In the genomic region with DNA sequence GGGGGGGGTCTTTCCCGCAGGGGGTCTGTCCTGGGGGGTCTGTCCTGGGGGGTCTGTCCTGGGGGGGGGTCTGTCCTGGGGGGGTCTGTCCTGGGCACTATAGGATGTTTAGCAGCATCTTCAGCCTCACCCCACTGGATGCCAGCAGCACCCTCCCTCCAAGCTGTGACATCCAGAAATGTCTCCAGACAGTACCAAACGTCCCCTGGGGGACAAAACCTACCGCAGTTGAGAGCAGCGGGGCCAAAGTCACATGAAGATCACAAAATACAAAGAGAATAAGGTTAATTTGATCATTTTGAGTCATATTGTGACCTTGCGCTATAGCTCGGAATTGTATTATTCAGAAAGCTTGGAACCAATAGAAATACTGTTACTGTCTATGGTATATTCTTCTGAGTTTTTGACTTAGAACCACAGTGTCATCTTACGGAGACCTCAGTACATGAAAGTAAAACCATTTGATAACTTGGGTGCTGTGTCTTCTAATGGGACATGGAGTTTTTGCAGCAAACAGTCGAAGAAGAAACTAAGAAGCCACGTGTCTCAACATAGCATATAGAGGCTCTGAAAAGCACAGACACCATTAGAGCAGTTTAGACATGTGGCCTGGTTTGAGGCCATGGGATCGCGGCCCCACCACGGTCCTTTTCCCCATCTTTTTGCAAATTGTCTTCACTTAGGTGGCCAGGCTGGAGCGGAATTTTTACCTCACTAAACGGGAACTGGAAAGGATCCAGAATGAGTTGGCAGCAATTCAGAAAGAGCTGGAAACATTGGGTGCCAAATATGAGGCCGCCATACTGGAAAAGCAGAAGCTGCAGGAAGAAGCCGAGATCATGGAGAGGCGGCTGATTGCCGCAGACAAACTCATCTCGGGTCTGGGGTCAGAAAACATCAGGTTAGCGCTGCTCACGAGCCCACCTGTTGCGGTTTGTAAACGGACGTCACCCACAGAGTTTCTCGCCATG, we compare ENCODE assay signal across 12 cellular contexts. TPM values are rescaled to one million over a fixed set of nuclear protein-coding genes. Genes with fewer than 3 reads are reported as not detected.
DNase-seq lines count a peak whose midpoint lies in the region.
"Had no signal": no experiment of that assay in that cellular context is flagged by ENCODE, and none has a peak within 500 bp of the region (broad histone marks: within the 10 kb centered on the region; RNA-seq: fewer than 3 reads in every experiment).

No MANE protein-coding gene starts in this region.

- POLR2A ChIA-PET in CD4-positive, alpha-beta memory T cell (lab: Charles Lee; ENCODE audit: partially characterized antibody): no interaction called here

- no peaks in the 10 kb centered on the region for H3K9me3 ChIP-seq in CD4-positive, alpha-beta memory T cell (ENCODE audit: control insufficient read depth in 1 of 2, low read length in 2 of 2)
- no peaks in the 10 kb centered on the region for H3K9me3 ChIP-seq in effector memory CD4-positive, alpha-beta T cell (ENCODE audit: control insufficient read depth, low read length)
- H3K9me3 ChIP-seq: suprapubic skin had no signal

- no peaks in the 10 kb centered on the region for H3K27me3 ChIP-seq in CD4-positive, alpha-beta memory T cell (ENCODE audit: insufficient read depth, low read length)
- H3K27me3 ChIP-seq in effector memory CD4-positive, alpha-beta T cell (replicated peaks; ENCODE audit: control insufficient read depth, insufficient read depth, low read length, poor library complexity, severe bottlenecking): no peaks in the 10 kb centered on the region

- no peaks in the 10 kb centered on the region for H3K36me3 ChIP-seq in CD4-positive, alpha-beta memory T cell (ENCODE audit: insufficient read depth, low read length)
- no peaks in the 10 kb centered on the region for H3K36me3 ChIP-seq in effector memory CD4-positive, alpha-beta T cell (ENCODE audit: control insufficient read depth, insufficient read depth, low read length)
- H3K36me3 ChIP-seq: suprapubic skin had no signal

- H3K9me3 Mint-ChIP-seq in CD4-positive, alpha-beta memory T cell: no peaks in the 10 kb centered on the region

- H3K4me3 ChIP-seq in CD4-positive, alpha-beta memory T cell (ENCODE audit: low read length in 2 of 2): no peak overlapping the region
- no peak overlapping the region for H3K4me3 ChIP-seq in effector memory CD4-positive, alpha-beta T cell (ENCODE audit: insufficient read depth, low read depth, low read length, poor library complexity, severe bottlenecking)
- H3K4me3 ChIP-seq: coronary artery, suprapubic skin had no signal

- peak overlapping the region in 5 of 7 donors; percentile 15 to 63 (median 36) for H3K27ac Mint-ChIP-seq in CD4-positive, alpha-beta memory T cell
- H3K27ac Mint-ChIP-seq: activated naive CD8-positive, alpha-beta T cell had no signal

- no peaks in the 10 kb centered on the region for H3K4me1 ChIP-seq in CD4-positive, alpha-beta memory T cell (ENCODE audit: insufficient read depth, low read length)
- no peaks in the 10 kb centered on the region for H3K4me1 ChIP-seq in effector memory CD4-positive, alpha-beta T cell (ENCODE audit: control insufficient read depth, insufficient read depth, low read length, poor library complexity, severe bottlenecking)
- H3K4me1 ChIP-seq: suprapubic skin had no signal

- DNase-seq in CD4-positive, alpha-beta memory T cell: no peak
- DNase-seq in G401 (ENCODE audit: low spot score) (peak; percentile 26), NCI-H446 treated with DMSO at 0.1 percent for 48 hours (lab: John Stamatoyannopoulos, UW) (peak; percentile 27), dermis microvascular lymphatic vessel endothelial cell (ENCODE audit: low read depth in 2 of 2) (peak; percentile 38 to 62), hippocampal formation (lab: John Stamatoyannopoulos, UW) (no peak), SKM-1 (lab: John Stamatoyannopoulos, UW; ENCODE audit: unreplicated experiment) (no peak)
- DNase-seq in effector memory CD4-positive, alpha-beta T cell: no peak
- DNase-seq: right cardiac atrium, T-helper 1 cell had no signal

- CTCF ChIA-PET in CD4-positive, alpha-beta memory T cell (lab: Charles Lee; ENCODE audit: partially characterized antibody): no interaction called here

- no peak overlapping the region for H3K4me3 Mint-ChIP-seq in CD4-positive, alpha-beta memory T cell
- H3K4me3 Mint-ChIP-seq: activated naive CD8-positive, alpha-beta T cell had no signal

- H3K27ac ChIP-seq in CD4-positive, alpha-beta memory T cell (ENCODE audit: low read depth, low read length): no peak overlapping the region
- H3K27ac ChIP-seq in effector memory CD4-positive, alpha-beta T cell (ENCODE audit: insufficient read depth, low read length, poor library complexity, severe bottlenecking): no peak overlapping the region
- H3K27ac ChIP-seq: coronary artery, suprapubic skin had no signal

- H3K36me3 Mint-ChIP-seq in CD4-positive, alpha-beta memory T cell: no peaks in the 10 kb centered on the region
- H3K36me3 Mint-ChIP-seq: activated naive CD8-positive, alpha-beta T cell had no signal

- in situ Hi-C loops in G401 (cut with HindIII; ENCODE audit: low sequenced_read_pairs): no loop called here

- peaks cover 8 to 15% (median 12%) of the 10 kb centered on the region in 4 donors for H3K4me1 Mint-ChIP-seq in CD4-positive, alpha-beta memory T cell

- peaks cover 2 to 4% of the 10 kb centered on the region in 2 donors for H3K27me3 Mint-ChIP-seq in CD4-positive, alpha-beta memory T cell
- H3K27me3 Mint-ChIP-seq: activated naive CD8-positive, alpha-beta T cell had no signal

- intact Hi-C loops in CD4-positive, alpha-beta memory T cell (cut with micrococcal nuclease): no loop called here

RNA-seq across cellular contexts. Expression of a gene that starts 59.9 kb away (rescaled TPM):
- total RNA-seq in CD4-positive, alpha-beta memory T cell: 10 to 100 TPM; 32.1 to 35.6 TPM
- 10 to 100 TPM; 15.6 to 52.9 TPM for polyA plus RNA-seq in CD4-positive, alpha-beta memory T cell
- 2.8 and 10.8 TPM in 2 replicates for total RNA-seq in G401 (2014; rRNA removed; shearing (Covaris generic))
- 4.1 and 7.0 TPM in 2 replicates for total RNA-seq in dermis microvascular lymphatic vessel endothelial cell

Comparison
In these comparisons a context has a peak if more than half of its experiments do, and no peak if none do; other contexts are left out.
1. DNase-seq: peak in G401 (single experiment), NCI-H446 treated with DMSO at 0.1 percent for 48 hours (single experiment) and dermis microvascular lymphatic vessel endothelial cell (2 of 2); none in CD4-positive, alpha-beta memory T cell (0 of 5), hippocampal formation (0 of 2), effector memory CD4-positive, alpha-beta T cell (0 of 3) and SKM-1 (single experiment).